In genomic region chr19:38488096-38488495, GRCh38 we compare ENCODE assay signal across 19 cellular contexts. TPM values are rescaled to one million over a fixed set of nuclear protein-coding genes. Genes with fewer than 3 reads are reported as not detected.
A peak's percentile ranks its signal among the peaks of the same experiment; 100 is the strongest.
DNase-seq lines count a peak whose midpoint lies in the region; ATAC-seq and TF ChIP-seq lines count a peak whose summit lies in the region.
"Had no signal": no experiment of that assay in that cellular context is flagged by ENCODE, and none has a peak within 500 bp of the region (broad histone marks: within the 10 kb centered on the region; RNA-seq: fewer than 3 reads in every experiment).

No MANE protein-coding gene starts in this region.

- H3K4me3 ChIP-seq in osteoblast (ENCODE audit: insufficient read depth, low read length) (no peak overlapping the region), OCI-LY7 (ENCODE audit: low read depth, low read length, poor library complexity, severe bottlenecking) (no peak overlapping the region)
- H3K4me3 ChIP-seq: A549; BLaER1 treated with 17β-estradiol and CSF1 and Interleukin-3, amounts not matched to agents 10 nM and 100 nM had no signal

- H3K4me2 ChIP-seq in osteoblast (ENCODE audit: insufficient read depth, low read length) (no peak overlapping the region), OCI-LY7 (ENCODE audit: low read length) (no peak overlapping the region)
- H3K4me2 ChIP-seq: A549 had no signal

- H2AFZ ChIP-seq in osteoblast (ENCODE audit: low read length) (no peak overlapping the region), OCI-LY7 (ENCODE audit: low read length) (no peak overlapping the region)

- H3K9me3 ChIP-seq in osteoblast (ENCODE audit: low read depth, low read length): no peaks in the 10 kb centered on the region
- H3K9me3 ChIP-seq in OCI-LY7 (ENCODE audit: low read length): no peaks in the 10 kb centered on the region
- H3K9me3 ChIP-seq: Caco-2 had no signal

- H3K9me3 Mint-ChIP-seq in activated CD8-positive, alpha-beta memory T cell treated with anti-CD3 and anti-CD28 coated beads, Interleukin-2, amount 10 ng/mL, durations not matched to agents 7 days and 5 days (ENCODE audit: low read depth): peaks cover 3% of the 10 kb centered on the region
- no peaks in the 10 kb centered on the region for H3K9me3 Mint-ChIP-seq in endothelial cell (ENCODE audit: unreplicated experiment)

- ATAC-seq in activated CD8-positive, alpha-beta memory T cell treated with anti-CD3 and anti-CD28 coated beads, Interleukin-2, amount 10 ng/mL, durations not matched to agents 7 days and 5 days: no peak
- ATAC-seq: CD8-positive, alpha-beta T cell had no signal

- no peak for DNase-seq in activated CD8-positive, alpha-beta memory T cell treated with anti-CD3 and anti-CD28 coated beads, Interleukin-2, amount 10 ng/mL, durations not matched to agents 7 days and 5 days
- no peak for DNase-seq in activated CD8-positive, alpha-beta memory T cell treated with anti-CD3 and anti-CD28 coated beads for 24 hours
- DNase-seq in endothelial cell (ENCODE audit: low spot score): no peak
- peak; percentile 29 for DNase-seq in osteoblast (ENCODE audit: insufficient read length, low spot score, missing footprints)
- DNase-seq in SKM-1 treated with dmso at 0.1 percent for 144 hours (lab: John Stamatoyannopoulos, UW; ENCODE audit: unreplicated experiment): no peak
- DNase-seq in OCI-LY7 (ENCODE audit: low spot score): no peak
- DNase-seq: AML-193; Caco-2; Calu3; CD4-positive, alpha-beta T cell; CD8-positive, alpha-beta T cell; DMS79 treated with DMSO at 0.1 percent for 48 hours; GF-D8 had no signal

- intact Hi-C loops in OCI-LY7 (cut with micrococcal nuclease; ENCODE audit: unreplicated experiment): no loop called here

- no peaks in the 10 kb centered on the region for H3K36me3 Mint-ChIP-seq in activated CD8-positive, alpha-beta memory T cell treated with anti-CD3 and anti-CD28 coated beads, Interleukin-2, amount 10 ng/mL, durations not matched to agents 7 days and 5 days
- H3K36me3 Mint-ChIP-seq in endothelial cell (ENCODE audit: low read depth, unreplicated experiment): peaks cover 22% of the 10 kb centered on the region
- H3K36me3 Mint-ChIP-seq: CD8-positive, alpha-beta T cell had no signal

- peaks cover 9% of the 10 kb centered on the region for H3K4me1 Mint-ChIP-seq in activated CD8-positive, alpha-beta memory T cell treated with anti-CD3 and anti-CD28 coated beads, Interleukin-2, amount 10 ng/mL, durations not matched to agents 7 days and 5 days
- H3K4me1 Mint-ChIP-seq in endothelial cell (ENCODE audit: unreplicated experiment): peaks cover 19% of the 10 kb centered on the region

- H3K27ac ChIP-seq in osteoblast (ENCODE audit: low read depth, low read length) (no peak overlapping the region), OCI-LY7 (ENCODE audit: low read depth, low read length, poor library complexity, severe bottlenecking) (no peak overlapping the region)
- H3K27ac ChIP-seq: 22Rv1; A549; BLaER1 treated with 17β-estradiol and CSF1 and Interleukin-3, amounts not matched to agents 10 nM and 100 nM; C4-2B had no signal

- H3K4me3 Mint-ChIP-seq in activated CD8-positive, alpha-beta memory T cell treated with anti-CD3 and anti-CD28 coated beads, Interleukin-2, amount 10 ng/mL, durations not matched to agents 7 days and 5 days: no peak overlapping the region
- peak overlapping the region; percentile 48 for H3K4me3 Mint-ChIP-seq in endothelial cell (ENCODE audit: unreplicated experiment)
- H3K4me3 Mint-ChIP-seq: B cell; CD4-positive, alpha-beta T cell; CD8-positive, alpha-beta T cell had no signal

- TF ChIP-seq CTCF in endothelial cell (IDR thresholded peaks at IDR 0.05; ENCODE audit: unreplicated experiment) (no peak), osteoblast (IDR thresholded peaks at IDR 0.05; ENCODE audit: extremely low read depth, low read depth, low read length) (no peak), OCI-LY7 (conservative IDR thresholded peaks at IDR 0.05; ENCODE audit: low read length) (no peak)

- no peaks in the 10 kb centered on the region for H3K36me3 ChIP-seq in osteoblast (ENCODE audit: insufficient read depth, low read length)
- no peaks in the 10 kb centered on the region for H3K36me3 ChIP-seq in OCI-LY7 (ENCODE audit: insufficient read depth, low read length)

- H4K20me1 ChIP-seq in osteoblast (ENCODE audit: insufficient read depth, low read length) (no peaks in the 10 kb centered on the region), OCI-LY7 (ENCODE audit: insufficient read depth, low read length) (no peaks in the 10 kb centered on the region)
- H4K20me1 ChIP-seq: BLaER1 treated with 17β-estradiol and CSF1 and Interleukin-3, amounts not matched to agents 10 nM and 100 nM had no signal

- POLR2A ChIA-PET in OCI-LY7 (lab: Charles Lee): interaction anchor here (0.5 kb wide), 1 partner anchor 72 kb away, joined by 3 read pairs; no protein-coding TSS in a partner anchor

- H3K9me2 ChIP-seq in OCI-LY7 (ENCODE audit: insufficient read depth, low read length): no peaks in the 10 kb centered on the region

- peaks cover 34% of the 10 kb centered on the region for H3K27me3 Mint-ChIP-seq in activated CD8-positive, alpha-beta memory T cell treated with anti-CD3 and anti-CD28 coated beads, Interleukin-2, amount 10 ng/mL, durations not matched to agents 7 days and 5 days
- H3K27me3 Mint-ChIP-seq in endothelial cell (ENCODE audit: unreplicated experiment): peaks cover 8% of the 10 kb centered on the region

- CTCF ChIA-PET in activated CD8-positive, alpha-beta memory T cell treated with anti-CD3 and anti-CD28 coated beads, Interleukin-2, amount 10 ng/mL, durations not matched to agents 7 days and 5 days (lab: Charles Lee): no interaction called here
- CTCF ChIA-PET in OCI-LY7 (lab: Charles Lee; ENCODE audit: unreplicated experiment): interaction anchor here (1.0 kb wide), 1 partner anchor 8 kb away, joined by 3 read pairs; no protein-coding TSS in a partner anchor

- no TSS peak for BruUV-seq in OCI-LY7 (replicated peaks; lab: Mats Ljungman, UMichigan)

- no peaks in the 10 kb centered on the region for H3K4me1 ChIP-seq in osteoblast (ENCODE audit: insufficient read depth, low read length)
- peaks cover 8% of the 10 kb centered on the region for H3K4me1 ChIP-seq in OCI-LY7 (ENCODE audit: insufficient read depth, low read length, poor library complexity, severe bottlenecking)
- H3K4me1 ChIP-seq: A549, Caco-2 had no signal

- peak overlapping the region; percentile 2 for H3K27ac Mint-ChIP-seq in activated CD8-positive, alpha-beta memory T cell treated with anti-CD3 and anti-CD28 coated beads, Interleukin-2, amount 10 ng/mL, durations not matched to agents 7 days and 5 days
- no peak overlapping the region for H3K27ac Mint-ChIP-seq in endothelial cell (ENCODE audit: unreplicated experiment)
- H3K27ac Mint-ChIP-seq: B cell; CD4-positive, alpha-beta T cell; CD8-positive, alpha-beta T cell had no signal

- no peaks in the 10 kb centered on the region for H3K27me3 ChIP-seq in osteoblast (ENCODE audit: insufficient read depth, low read length)
- H3K27me3 ChIP-seq: BLaER1 treated with 17β-estradiol and CSF1 and Interleukin-3, amounts not matched to agents 10 nM and 100 nM had no signal

- H3K79me2 ChIP-seq in osteoblast (ENCODE audit: insufficient read depth, low read length) (no peaks in the 10 kb centered on the region), OCI-LY7 (ENCODE audit: insufficient read depth, low read depth, low read length) (no peaks in the 10 kb centered on the region)

RNA-seq across cellular contexts. Expression of gene RYR1, which starts 54.6 kb away (rescaled TPM):
- total RNA-seq in activated CD8-positive, alpha-beta memory T cell treated with anti-CD3 and anti-CD28 coated beads, Interleukin-2, amount 10 ng/mL, durations not matched to agents 7 days and 5 days: 1 to 10 TPM; 1.5 to 1.6 TPM
- total RNA-seq in endothelial cell (ENCODE audit: unreplicated experiment): 1.3 TPM
- total RNA-seq in osteoblast: under 0.01 TPM in 2 replicates
- 0.15 and 0.54 TPM in 2 replicates for total RNA-seq in OCI-LY7 (2014; rRNA removed; shearing (Covaris generic))
- 0.61 and 1.4 TPM in 2 replicates for total RNA-seq in OCI-LY7 (2022)
- total RNA-seq: A172 had no signal
